ENCODE assay signal across 32 cellular contexts in genomic region chr4:154722262-154722661, GRCh38. TPM values are rescaled to one million over a fixed set of nuclear protein-coding genes. Genes with fewer than 3 reads are reported as not detected.
"Had no signal": no experiment of that assay in that cellular context is flagged by ENCODE, and none has a peak within 500 bp of the region (broad histone marks: within the 10 kb centered on the region; RNA-seq: fewer than 3 reads in every experiment).

No MANE protein-coding gene starts in this region.

- H3K4me1 ChIP-seq: ascending aorta, left ventricle myocardium inferior, uterus had no signal

- H3K27me3 ChIP-seq: ascending aorta, neutrophil, ovary, uterus had no signal

- H3K4me1 Mint-ChIP-seq: mesothelial cell of epicardium; naive B cell; nephron progenitor cell; stimulated activated memory B cell treated with anti-CD40 and anti-IgM and Interleukin-4, amounts not matched to agents 10 μg/mL and 1 μg/mL and 100 μg/mL, for 72 hours; stimulated activated naive CD8-positive, alpha-beta T cell treated with anti-CD3 and anti-CD28 coated beads, Interleukin-15, amount 100 ng/mL, for 72 hours had no signal

- H3K4me3 Mint-ChIP-seq: activated naive CD4-positive, alpha-beta T cell treated with anti-CD3 and anti-CD28 coated beads, Interleukin-2, amount 10 ng/mL, durations not matched to agents 7 days and 5 days; activated naive CD8-positive, alpha-beta T cell treated with anti-CD3 and anti-CD28 coated beads, Interleukin-2, amount 10 ng/mL, durations not matched to agents 7 days and 5 days; activated T-helper 1 cell treated with anti-CD3 and anti-CD28 coated beads, Interleukin-12 subunit alpha, Interleukin-12 subunit beta, Interleukin-2, Interleukin-4 antibody, amounts not matched to agents 30 ng/mL and 10 ng/mL and 1 ng/mL, durations not matched to agents 14 hours and 24 hours and 36 hours; brain; effector memory CD8-positive, alpha-beta T cell; mesothelial cell of epicardium; naive B cell; nephron progenitor cell; stimulated activated memory B cell treated with anti-CD40 and anti-IgM and Interleukin-4, amounts not matched to agents 10 μg/mL and 1 μg/mL and 100 μg/mL, for 72 hours; stimulated activated naive CD8-positive, alpha-beta T cell treated with anti-CD3 and anti-CD28 coated beads, Interleukin-15, amount 100 ng/mL, for 72 hours; T-helper 2 cell treated with Interferon-gamma antibody and Interleukin-4, amounts not matched to agents 5 μg/mL and 100 μg/mL, for 36 hours; type B pancreatic cell had no signal

- H3K9me3 ChIP-seq: ascending aorta, left ventricle myocardium inferior, neutrophil, ovary, uterus had no signal

- H3K36me3 ChIP-seq: ascending aorta, left ventricle myocardium inferior, neutrophil, ovary, uterus had no signal

- ATAC-seq: effector memory CD8-positive, alpha-beta T cell; esophagus mucosa; stimulated activated memory B cell treated with anti-CD40 and anti-IgM and Interleukin-4, amounts not matched to agents 10 μg/mL and 1 μg/mL and 100 μg/mL, for 72 hours; stimulated activated naive CD8-positive, alpha-beta T cell treated with anti-CD3 and anti-CD28 coated beads, Interleukin-15, amount 100 ng/mL, for 72 hours had no signal

- H3K4me3 ChIP-seq: ascending aorta, coronary artery, dorsolateral prefrontal cortex, left ventricle myocardium inferior, ovary, smooth muscle cell, uterus had no signal

- DNase-seq: activated CD4-positive, alpha-beta T cell treated with anti-CD3 and anti-CD28 coated beads for 48 hours; activated CD4-positive, alpha-beta T cell treated with anti-CD3 and anti-CD28 coated beads, Interleukin-2, amount 50 U/mL, for 48 hours; activated CD8-positive, alpha-beta memory T cell treated with anti-CD3 and anti-CD28 coated beads for 24 hours; activated gamma-delta T cell; activated naive CD4-positive, alpha-beta T cell treated with anti-CD3 and anti-CD28 coated beads, Interleukin-2, amount 10 ng/mL, durations not matched to agents 7 days and 5 days; activated naive CD8-positive, alpha-beta T cell treated with anti-CD3 and anti-CD28 coated beads, Interleukin-2, amount 10 ng/mL, durations not matched to agents 7 days and 5 days; activated T-cell treated with anti-CD3 and anti-CD28 coated beads, Interleukin-2, amount 50 U/mL, for 1 hour; dorsolateral prefrontal cortex; effector memory CD8-positive, alpha-beta T cell; foreskin fibroblast; left ventricle myocardium inferior; naive B cell; nephron progenitor cell; ovary; stimulated activated CD4-positive, alpha-beta T cell treated with anti-CD3 and anti-CD28 coated beads, Interleukin-1b, Interleukin-23, amount 100 ng/mL, for 48 hours; stimulated activated CD4-positive, alpha-beta T cell treated with anti-CD3 and anti-CD28 coated beads, Interleukin-4, amount 100 ng/mL, for 4 hours; stimulated activated CD8-positive, alpha-beta memory T cell treated with anti-CD3 and anti-CD28 coated beads, Interleukin-4, amount 100 ng/mL, for 48 hours; stimulated activated naive CD8-positive, alpha-beta T cell treated with anti-CD3 and anti-CD28 coated beads, Interleukin-15, amount 100 ng/mL, for 72 hours; substantia nigra; uterus had no signal

- H3K36me3 Mint-ChIP-seq: activated naive CD4-positive, alpha-beta T cell treated with anti-CD3 and anti-CD28 coated beads, Interleukin-2, amount 10 ng/mL, durations not matched to agents 7 days and 5 days; activated naive CD8-positive, alpha-beta T cell treated with anti-CD3 and anti-CD28 coated beads, Interleukin-2, amount 10 ng/mL, durations not matched to agents 7 days and 5 days; brain; mesothelial cell of epicardium; naive B cell; stimulated activated memory B cell treated with anti-CD40 and anti-IgM and Interleukin-4, amounts not matched to agents 10 μg/mL and 1 μg/mL and 100 μg/mL, for 72 hours; type B pancreatic cell had no signal

- H3K27ac ChIP-seq: ascending aorta, coronary artery, dorsolateral prefrontal cortex, left ventricle myocardium inferior, neutrophil, ovary, uterus had no signal

- H3K27ac Mint-ChIP-seq: activated naive CD4-positive, alpha-beta T cell treated with anti-CD3 and anti-CD28 coated beads, Interleukin-2, amount 10 ng/mL, durations not matched to agents 7 days and 5 days; activated naive CD8-positive, alpha-beta T cell treated with anti-CD3 and anti-CD28 coated beads, Interleukin-2, amount 10 ng/mL, durations not matched to agents 7 days and 5 days; activated T-helper 1 cell treated with anti-CD3 and anti-CD28 coated beads, Interleukin-12 subunit alpha, Interleukin-12 subunit beta, Interleukin-2, Interleukin-4 antibody, amounts not matched to agents 30 ng/mL and 10 ng/mL and 1 ng/mL, durations not matched to agents 14 hours and 24 hours and 36 hours; brain; effector memory CD8-positive, alpha-beta T cell; mesothelial cell of epicardium; naive B cell; nephron progenitor cell; progenitor cell of endocrine pancreas; stimulated activated memory B cell treated with anti-CD40 and anti-IgM and Interleukin-4, amounts not matched to agents 10 μg/mL and 1 μg/mL and 100 μg/mL, for 72 hours; T-helper 2 cell treated with Interferon-gamma antibody and Interleukin-4, amounts not matched to agents 5 μg/mL and 100 μg/mL, for 36 hours; type B pancreatic cell had no signal

- H3K9me3 Mint-ChIP-seq: activated naive CD4-positive, alpha-beta T cell treated with anti-CD3 and anti-CD28 coated beads, Interleukin-2, amount 10 ng/mL, durations not matched to agents 7 days and 5 days; activated naive CD8-positive, alpha-beta T cell treated with anti-CD3 and anti-CD28 coated beads, Interleukin-2, amount 10 ng/mL, durations not matched to agents 7 days and 5 days; activated T-helper 1 cell treated with anti-CD3 and anti-CD28 coated beads, Interleukin-12 subunit alpha, Interleukin-12 subunit beta, Interleukin-2, Interleukin-4 antibody, amounts not matched to agents 30 ng/mL and 10 ng/mL and 1 ng/mL, durations not matched to agents 14 hours and 24 hours and 36 hours; brain; effector memory CD8-positive, alpha-beta T cell; mesothelial cell of epicardium; naive B cell; nephron progenitor cell; stimulated activated memory B cell treated with anti-CD40 and anti-IgM and Interleukin-4, amounts not matched to agents 10 μg/mL and 1 μg/mL and 100 μg/mL, for 72 hours; stimulated activated naive CD8-positive, alpha-beta T cell treated with anti-CD3 and anti-CD28 coated beads, Interleukin-15, amount 100 ng/mL, for 72 hours; T-helper 2 cell treated with Interferon-gamma antibody and Interleukin-4, amounts not matched to agents 5 μg/mL and 100 μg/mL, for 36 hours; type B pancreatic cell had no signal

- H3K4me2 ChIP-seq: smooth muscle cell had no signal

- H3K27me3 Mint-ChIP-seq: effector memory CD8-positive, alpha-beta T cell had no signal

RNA-seq across cellular contexts. Expression of gene LRAT, which starts 21.5 kb away (rescaled TPM):
- total RNA-seq: activated naive CD8-positive, alpha-beta T cell treated with anti-CD3 and anti-CD28 coated beads, Interleukin-2, amount 10 ng/mL, durations not matched to agents 7 days and 5 days; activated T-helper 1 cell treated with anti-CD3 and anti-CD28 coated beads, Interleukin-12 subunit alpha, Interleukin-12 subunit beta, Interleukin-2, Interleukin-4 antibody, amounts not matched to agents 30 ng/mL and 10 ng/mL and 1 ng/mL, durations not matched to agents 14 hours and 24 hours and 36 hours; ascending aorta; left ventricle myocardium inferior had no signal

RNA-seq across cellular contexts. Expression of gene RBM46, which starts 58.8 kb away (rescaled TPM):
- total RNA-seq: activated naive CD8-positive, alpha-beta T cell treated with anti-CD3 and anti-CD28 coated beads, Interleukin-2, amount 10 ng/mL, durations not matched to agents 7 days and 5 days; activated T-helper 1 cell treated with anti-CD3 and anti-CD28 coated beads, Interleukin-12 subunit alpha, Interleukin-12 subunit beta, Interleukin-2, Interleukin-4 antibody, amounts not matched to agents 30 ng/mL and 10 ng/mL and 1 ng/mL, durations not matched to agents 14 hours and 24 hours and 36 hours; ascending aorta; esophagus mucosa; left ventricle myocardium inferior; smooth muscle cell had no signal
- polyA plus RNA-seq: smooth muscle cell had no signal
